Comparison of ENCODE assay signal across 1 cellular context in the genomic region with DNA sequence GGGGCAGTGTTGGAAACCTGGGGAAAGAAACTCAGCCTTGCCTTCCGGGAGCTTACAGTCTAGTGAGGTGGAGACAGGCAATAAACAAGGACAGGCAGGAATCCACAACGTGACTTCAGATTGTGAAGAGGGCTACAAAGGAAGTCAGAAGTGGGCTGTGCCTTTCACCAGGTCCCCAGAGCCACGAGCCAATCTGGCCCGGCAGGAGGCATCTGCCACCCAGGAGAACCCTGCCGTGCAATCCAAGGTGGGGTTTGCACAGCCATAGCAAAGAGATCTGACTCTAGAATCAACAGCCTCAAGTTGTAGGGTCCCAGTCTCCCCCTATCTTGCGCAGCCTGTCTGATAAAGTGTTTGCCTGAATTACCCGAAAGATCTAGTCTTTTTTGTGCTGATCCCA.
TF ChIP-seq lines count a peak whose summit lies in the region.

No MANE protein-coding gene starts in this region.

TF ChIP-seq in GM23338, 12 proteins besides CTCF, POLR2A, EP300 and RAD21 (continued from another document):
- no peak for TF ChIP-seq REST (IDR thresholded peaks at IDR 0.05; ENCODE audit: unreplicated experiment)
- TF ChIP-seq, protein P1, sequence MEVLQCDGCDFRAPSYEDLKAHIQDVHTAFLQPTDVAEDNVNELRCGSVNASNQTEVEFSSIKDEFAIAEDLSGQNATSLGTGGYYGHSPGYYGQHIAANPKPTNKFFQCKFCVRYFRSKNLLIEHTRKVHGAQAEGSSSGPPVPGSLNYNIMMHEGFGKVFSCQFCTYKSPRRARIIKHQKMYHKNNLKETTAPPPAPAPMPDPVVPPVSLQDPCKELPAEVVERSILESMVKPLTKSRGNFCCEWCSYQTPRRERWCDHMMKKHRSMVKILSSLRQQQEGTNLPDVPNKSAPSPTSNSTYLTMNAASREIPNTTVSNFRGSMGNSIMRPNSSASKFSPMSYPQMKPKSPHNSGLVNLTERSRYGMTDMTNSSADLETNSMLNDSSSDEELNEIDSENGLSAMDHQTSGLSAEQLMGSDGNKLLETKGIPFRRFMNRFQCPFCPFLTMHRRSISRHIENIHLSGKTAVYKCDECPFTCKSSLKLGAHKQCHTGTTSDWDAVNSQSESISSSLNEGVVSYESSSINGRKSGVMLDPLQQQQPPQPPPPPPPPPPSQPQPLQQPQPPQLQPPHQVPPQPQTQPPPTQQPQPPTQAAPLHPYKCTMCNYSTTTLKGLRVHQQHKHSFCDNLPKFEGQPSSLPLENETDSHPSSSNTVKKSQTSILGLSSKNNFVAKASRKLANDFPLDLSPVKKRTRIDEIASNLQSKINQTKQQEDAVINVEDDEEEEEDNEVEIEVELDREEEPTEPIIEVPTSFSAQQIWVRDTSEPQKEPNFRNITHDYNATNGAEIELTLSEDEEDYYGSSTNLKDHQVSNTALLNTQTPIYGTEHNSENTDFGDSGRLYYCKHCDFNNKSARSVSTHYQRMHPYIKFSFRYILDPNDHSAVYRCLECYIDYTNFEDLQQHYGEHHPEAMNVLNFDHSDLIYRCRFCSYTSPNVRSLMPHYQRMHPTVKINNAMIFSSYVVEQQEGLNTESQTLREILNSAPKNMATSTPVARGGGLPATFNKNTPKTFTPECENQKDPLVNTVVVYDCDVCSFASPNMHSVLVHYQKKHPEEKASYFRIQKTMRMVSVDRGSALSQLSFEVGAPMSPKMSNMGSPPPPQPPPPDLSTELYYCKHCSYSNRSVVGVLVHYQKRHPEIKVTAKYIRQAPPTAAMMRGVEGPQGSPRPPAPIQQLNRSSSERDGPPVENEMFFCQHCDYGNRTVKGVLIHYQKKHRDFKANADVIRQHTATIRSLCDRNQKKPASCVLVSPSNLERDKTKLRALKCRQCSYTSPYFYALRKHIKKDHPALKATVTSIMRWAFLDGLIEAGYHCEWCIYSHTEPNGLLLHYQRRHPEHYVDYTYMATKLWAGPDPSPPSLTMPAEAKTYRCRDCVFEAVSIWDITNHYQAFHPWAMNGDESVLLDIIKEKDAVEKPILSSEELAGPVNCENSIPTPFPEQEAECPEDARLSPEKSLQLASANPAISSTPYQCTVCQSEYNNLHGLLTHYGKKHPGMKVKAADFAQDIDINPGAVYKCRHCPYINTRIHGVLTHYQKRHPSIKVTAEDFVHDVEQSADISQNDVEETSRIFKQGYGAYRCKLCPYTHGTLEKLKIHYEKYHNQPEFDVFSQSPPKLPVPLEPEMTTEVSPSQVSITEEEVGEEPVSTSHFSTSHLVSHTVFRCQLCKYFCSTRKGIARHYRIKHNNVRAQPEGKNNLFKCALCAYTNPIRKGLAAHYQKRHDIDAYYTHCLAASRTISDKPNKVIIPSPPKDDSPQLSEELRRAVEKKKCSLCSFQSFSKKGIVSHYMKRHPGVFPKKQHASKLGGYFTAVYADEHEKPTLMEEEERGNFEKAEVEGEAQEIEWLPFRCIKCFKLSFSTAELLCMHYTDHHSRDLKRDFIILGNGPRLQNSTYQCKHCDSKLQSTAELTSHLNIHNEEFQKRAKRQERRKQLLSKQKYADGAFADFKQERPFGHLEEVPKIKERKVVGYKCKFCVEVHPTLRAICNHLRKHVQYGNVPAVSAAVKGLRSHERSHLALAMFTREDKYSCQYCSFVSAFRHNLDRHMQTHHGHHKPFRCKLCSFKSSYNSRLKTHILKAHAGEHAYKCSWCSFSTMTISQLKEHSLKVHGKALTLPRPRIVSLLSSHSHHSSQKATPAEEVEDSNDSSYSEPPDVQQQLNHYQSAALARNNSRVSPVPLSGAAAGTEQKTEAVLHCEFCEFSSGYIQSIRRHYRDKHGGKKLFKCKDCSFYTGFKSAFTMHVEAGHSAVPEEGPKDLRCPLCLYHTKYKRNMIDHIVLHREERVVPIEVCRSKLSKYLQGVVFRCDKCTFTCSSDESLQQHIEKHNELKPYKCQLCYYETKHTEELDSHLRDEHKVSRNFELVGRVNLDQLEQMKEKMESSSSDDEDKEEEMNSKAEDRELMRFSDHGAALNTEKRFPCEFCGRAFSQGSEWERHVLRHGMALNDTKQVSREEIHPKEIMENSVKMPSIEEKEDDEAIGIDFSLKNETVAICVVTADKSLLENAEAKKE (CRISPR knock-in tag; IDR thresholded peaks at IDR 0.05) = no peak
- TF ChIP-seq EZH2phosphoT487 (IDR thresholded peaks at IDR 0.05; ENCODE audit: unreplicated experiment) = no peak
- TF ChIP-seq STAT1 (IDR thresholded peaks at IDR 0.05; ENCODE audit: unreplicated experiment) = no peak
- TF ChIP-seq, protein P2, sequence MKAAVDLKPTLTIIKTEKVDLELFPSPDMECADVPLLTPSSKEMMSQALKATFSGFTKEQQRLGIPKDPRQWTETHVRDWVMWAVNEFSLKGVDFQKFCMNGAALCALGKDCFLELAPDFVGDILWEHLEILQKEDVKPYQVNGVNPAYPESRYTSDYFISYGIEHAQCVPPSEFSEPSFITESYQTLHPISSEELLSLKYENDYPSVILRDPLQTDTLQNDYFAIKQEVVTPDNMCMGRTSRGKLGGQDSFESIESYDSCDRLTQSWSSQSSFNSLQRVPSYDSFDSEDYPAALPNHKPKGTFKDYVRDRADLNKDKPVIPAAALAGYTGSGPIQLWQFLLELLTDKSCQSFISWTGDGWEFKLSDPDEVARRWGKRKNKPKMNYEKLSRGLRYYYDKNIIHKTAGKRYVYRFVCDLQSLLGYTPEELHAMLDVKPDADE (IDR thresholded peaks at IDR 0.05) = no peak
- no peak for TF ChIP-seq ZNF114 (CRISPR knock-in tag; IDR thresholded peaks at IDR 0.05)
- TF ChIP-seq EZH2 (IDR thresholded peaks at IDR 0.05; ENCODE audit: low read depth, unreplicated experiment) = no peak
- no peak for TF ChIP-seq NANOG (IDR thresholded peaks at IDR 0.05; ENCODE audit: borderline replicate concordance)
- no peak for TF ChIP-seq POLR2AphosphoS5 (IDR thresholded peaks at IDR 0.05; ENCODE audit: low read depth)
- TF ChIP-seq JUNB (IDR thresholded peaks at IDR 0.05; ENCODE audit: unreplicated experiment) = no peak
TF ChIP-seq in GM23338: peak in this region for 0.
